9 cellular contexts compared by ENCODE assay signal in the genomic region with DNA sequence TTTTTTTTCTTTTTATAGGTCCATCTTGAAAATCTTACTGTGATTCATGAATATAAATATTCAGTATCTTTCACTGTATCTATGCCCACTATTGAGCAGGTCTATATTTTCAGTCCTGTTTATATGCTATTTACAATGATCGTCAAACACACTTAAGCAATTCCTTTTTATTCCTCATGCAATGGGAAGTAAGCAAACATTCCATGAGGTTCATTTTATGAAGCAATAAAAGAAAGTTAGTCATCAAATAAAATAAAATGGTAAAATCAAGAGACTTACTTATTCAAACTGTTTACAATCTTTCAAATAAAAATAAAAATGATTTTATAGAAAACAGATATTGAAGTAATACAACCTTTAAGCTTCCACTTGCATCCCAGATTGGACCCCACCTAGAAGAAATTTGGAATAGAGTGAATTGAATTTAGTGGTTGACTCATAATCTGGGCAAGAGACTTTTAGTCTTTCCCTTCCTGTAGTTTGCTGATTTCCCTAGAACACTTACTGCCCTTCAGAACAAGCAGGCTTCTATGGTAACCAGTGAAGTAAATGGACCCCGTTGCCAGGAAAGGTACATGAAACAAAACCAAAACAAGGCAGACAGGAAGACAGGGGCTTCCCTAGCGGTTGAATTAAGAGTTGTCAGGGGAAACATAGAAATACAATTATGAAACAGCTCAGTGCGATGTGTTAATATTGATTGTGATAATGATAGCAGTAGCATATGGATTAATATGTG.
DNase-seq lines count a peak whose midpoint lies in the region; ATAC-seq and TF ChIP-seq lines count a peak whose summit lies in the region.
"Had no signal": no experiment of that assay in that cellular context is flagged by ENCODE, and none has a peak within 500 bp of the region (broad histone marks: within the 10 kb centered on the region; RNA-seq: fewer than 3 reads in every experiment).

No MANE protein-coding gene starts in this region.

- CTCF ChIA-PET in activated B cell treated with CpG ODN at 0.5 μM for 24 hours (lab: Charles Lee), result interaction anchor here (0.7 to 2.6 kb wide), 11 partner anchors 11 to 916 kb away, joined by 3 to 15 read pairs (median 4); a partner anchor contains a TSS

- DNase-seq in ELR (ENCODE audit: low read depth), result peak; percentile 77
- DNase-seq in activated B cell treated with CpG ODN at 0.5 μM for 24 hours, result no peak
- no peak for DNase-seq in sigmoid colon
- no peak for DNase-seq in caudate nucleus (lab: John Stamatoyannopoulos, UW)
- DNase-seq in NCI-H345 (lab: John Stamatoyannopoulos, UW), result no peak

- ATAC-seq in GM19468 (IDR thresholded peaks at IDR 0.05; ENCODE audit: extremely low read depth, unreplicated experiment) (peak; percentile 88), HG03520 (IDR thresholded peaks at IDR 0.05; ENCODE audit: unreplicated experiment) (peak; percentile 94), activated B cell treated with CpG ODN at 0.5 μM for 24 hours (ENCODE audit: low read depth) (peak; percentile 70), esophagus mucosa (peak; percentile 25)

- H3K4me1 Mint-ChIP-seq in activated B cell treated with CpG ODN at 0.5 μM for 24 hours, result peaks cover 62% of the 10 kb centered on the region

- peak overlapping the region; percentile 90 for H3K27ac Mint-ChIP-seq in activated B cell treated with CpG ODN at 0.5 μM for 24 hours

- H3K27me3 ChIP-seq in sigmoid colon, result no peaks in the 10 kb centered on the region
- H3K27me3 ChIP-seq: tibial nerve had no signal

- intact Hi-C loops in activated B cell treated with CpG ODN at 0.5 μM for 24 hours (cut with micrococcal nuclease), result loop anchor here (1.0 to 10.0 kb wide), 12 partner anchors 11 to 785 kb away; a partner anchor contains a TSS
- intact Hi-C loops in sigmoid colon (cut with DNase I), result loop anchor here (5.0 kb wide), 1 partner anchor 242 kb away; a partner anchor contains a TSS

- peaks cover 3% of the 10 kb centered on the region for H3K36me3 Mint-ChIP-seq in activated B cell treated with CpG ODN at 0.5 μM for 24 hours (ENCODE audit: low read depth)

- no peaks in the 10 kb centered on the region for H3K27me3 Mint-ChIP-seq in activated B cell treated with CpG ODN at 0.5 μM for 24 hours

- no peak for TF ChIP-seq POLR2A in sigmoid colon (IDR thresholded peaks at IDR 0.05)

- H3K4me3 ChIP-seq in sigmoid colon, result no peak overlapping the region
- H3K4me3 ChIP-seq: tibial nerve had no signal

- no peaks in the 10 kb centered on the region for H3K36me3 ChIP-seq in sigmoid colon
- H3K36me3 ChIP-seq: tibial nerve had no signal

- TF ChIP-seq CTCF in activated B cell treated with CpG ODN at 0.5 μM for 24 hours (IDR thresholded peaks at IDR 0.05) (no peak), sigmoid colon (IDR thresholded peaks at IDR 0.05) (no peak)

- H3K27ac ChIP-seq in sigmoid colon (peak overlapping the region; percentile 45 to 66 (median 57)), caudate nucleus (ENCODE audit: low read depth, low read length) (no peak overlapping the region)

- H3K9me3 Mint-ChIP-seq in activated B cell treated with CpG ODN at 0.5 μM for 24 hours, result no peaks in the 10 kb centered on the region

- H3K4me1 ChIP-seq in sigmoid colon, result peaks cover 0 to 49% (median 42%) of the 10 kb centered on the region in 4 donors

- POLR2A ChIA-PET in activated B cell treated with CpG ODN at 0.5 μM for 24 hours (lab: Charles Lee), result interaction anchor here (0.6 to 6.0 kb wide), 13 partner anchors 9 to 271 kb away, joined by 3 to 62 read pairs (median 5); a partner anchor contains a TSS

- no peaks in the 10 kb centered on the region for H3K9me3 ChIP-seq in sigmoid colon
- H3K9me3 ChIP-seq: tibial nerve had no signal

- no peak for TF ChIP-seq EP300 in sigmoid colon (IDR thresholded peaks at IDR 0.05)

- peak overlapping the region; percentile 64 for H3K4me3 Mint-ChIP-seq in activated B cell treated with CpG ODN at 0.5 μM for 24 hours

- WGBS in sigmoid colon, 2 donors, result 6 to 23% methylated on average over 4 of the region's 4 CpGs

Comparison
In these comparisons a context has a peak if more than half of its experiments do, and no peak if none do; other contexts are left out.
1. ATAC-seq: peak in every context shown above with its lines; median percentile 94 in HG03520; 88 in GM19468; 70 in activated B cell treated with CpG ODN at 0.5 μM for 24 hours; 25 in esophagus mucosa.